ENCODE assay signal across 15 cellular contexts in genomic region chr3:64898941-64899340, GRCh38.
A peak's percentile ranks its signal among the peaks of the same experiment; 100 is the strongest.
DNase-seq lines count a peak whose midpoint lies in the region; ATAC-seq and TF ChIP-seq lines count a peak whose summit lies in the region.
"Had no signal": no experiment of that assay in that cellular context is flagged by ENCODE, and none has a peak within 500 bp of the region (broad histone marks: within the 10 kb centered on the region; RNA-seq: fewer than 3 reads in every experiment).

No MANE protein-coding gene starts in this region.

- H3K4me3 Mint-ChIP-seq in endothelial cell (ENCODE audit: unreplicated experiment), result no peak overlapping the region
- H3K4me3 Mint-ChIP-seq: CD8-positive, alpha-beta memory T cell; H9 had no signal

- H3K36me3 ChIP-seq in BLaER1 treated with 17β-estradiol and CSF1 and Interleukin-3, amounts not matched to agents 10 nM and 100 nM, result no peaks in the 10 kb centered on the region
- H3K36me3 ChIP-seq in subcutaneous abdominal adipose tissue (ENCODE audit: control insufficient read depth in 5 of 5, insufficient read depth in 5 of 5, low read length in 5 of 5), result no peaks in the 10 kb centered on the region
- H3K36me3 ChIP-seq: BE2C had no signal

- no peak overlapping the region for H3K9ac ChIP-seq in BLaER1 treated with 17β-estradiol and CSF1 and Interleukin-3, amounts not matched to agents 10 nM and 100 nM
- no peak overlapping the region for H3K9ac ChIP-seq in subcutaneous abdominal adipose tissue (ENCODE audit: low read length in 5 of 5)

- H3K4me1 ChIP-seq in BLaER1 treated with 17β-estradiol and CSF1 and Interleukin-3, amounts not matched to agents 10 nM and 100 nM, result peaks cover 6 to 14% (median 12%) of the 10 kb centered on the region in 10 experiments
- peaks cover 8 to 54% (median 42%) of the 10 kb centered on the region in 5 donors for H3K4me1 ChIP-seq in subcutaneous abdominal adipose tissue (ENCODE audit: control insufficient read depth in 5 of 5, insufficient read depth in 5 of 5, low read length in 5 of 5)
- H3K4me1 ChIP-seq: A549, BE2C, Caco-2 had no signal

- no peaks in the 10 kb centered on the region for H4K20me1 ChIP-seq in BLaER1 treated with 17β-estradiol and CSF1 and Interleukin-3, amounts not matched to agents 10 nM and 100 nM

- no peaks in the 10 kb centered on the region for H3K27me3 ChIP-seq in BLaER1 treated with 17β-estradiol and CSF1 and Interleukin-3, amounts not matched to agents 10 nM and 100 nM
- H3K27me3 ChIP-seq in subcutaneous abdominal adipose tissue (ENCODE audit: control insufficient read depth in 5 of 5, insufficient read depth in 4 of 5, low read length in 5 of 5), result no peaks in the 10 kb centered on the region
- H3K27me3 ChIP-seq: BE2C had no signal

- TF ChIP-seq CTCF in endothelial cell (IDR thresholded peaks at IDR 0.05; ENCODE audit: unreplicated experiment), result no peak

- no peak overlapping the region for H3K4me3 ChIP-seq in BLaER1 treated with 17β-estradiol and CSF1 and Interleukin-3, amounts not matched to agents 10 nM and 100 nM
- no peak overlapping the region for H3K4me3 ChIP-seq in subcutaneous abdominal adipose tissue (ENCODE audit: low read depth in 1 of 5, low read length in 5 of 5)
- H3K4me3 ChIP-seq: A549, K562 had no signal

- H3K4me2 ChIP-seq in BLaER1 treated with 17β-estradiol and CSF1 and Interleukin-3, amounts not matched to agents 10 nM and 100 nM, result peak overlapping the region in 6 of 11 experiments; percentile 40 to 71 (median 54); a peak in 8 of 22 replicates
- H3K4me2 ChIP-seq: A549 had no signal

- H3K9me3 ChIP-seq in BLaER1 treated with 17β-estradiol and CSF1 and Interleukin-3, amounts not matched to agents 10 nM and 100 nM (replicated peaks in 1 of 11), result peaks cover 0 to 6% (median 0%) of the 10 kb centered on the region in 11 experiments; a peak in 2 of 22 replicates
- no peaks in the 10 kb centered on the region for H3K9me3 ChIP-seq in subcutaneous abdominal adipose tissue (ENCODE audit: control insufficient read depth in 5 of 5, low read length in 5 of 5)
- H3K9me3 ChIP-seq: A549, BE2C, Caco-2 had no signal

- no peak for TF ChIP-seq POLR2A in GM18505 (IDR thresholded peaks at IDR 0.05; ENCODE audit: borderline replicate concordance, extremely low read depth, insufficient read depth, insufficient read length)

- no peak overlapping the region for H3K27ac ChIP-seq in BLaER1 treated with 17β-estradiol and CSF1 and Interleukin-3, amounts not matched to agents 10 nM and 100 nM
- peak overlapping the region; percentile 18 for H3K27ac ChIP-seq in subcutaneous abdominal adipose tissue (ENCODE audit: low read depth, low read length)
- H3K27ac ChIP-seq: A549 had no signal

- peak; percentile 1 for DNase-seq in HT1080 (ENCODE audit: low read depth)
- no peak for DNase-seq in endothelial cell (ENCODE audit: low spot score)
- no peak for DNase-seq in dermis blood vessel endothelial cell
- no peak for DNase-seq in activated CD4-positive, alpha-beta T cell treated with anti-CD3 and anti-CD28 coated beads, Interleukin-2, amount 50 U/mL, for 48 hours
- DNase-seq: BE2C; Caco-2; CD8-positive, alpha-beta memory T cell; DND-41; GOT3; H9 had no signal

- H3K36me3 Mint-ChIP-seq in endothelial cell (ENCODE audit: low read depth, unreplicated experiment), result no peaks in the 10 kb centered on the region
- H3K36me3 Mint-ChIP-seq: CD8-positive, alpha-beta memory T cell had no signal

- H3K9me3 Mint-ChIP-seq in endothelial cell (ENCODE audit: unreplicated experiment), result no peaks in the 10 kb centered on the region
- H3K9me3 Mint-ChIP-seq: H9 had no signal

- no peak for ATAC-seq in GM18505 (IDR thresholded peaks at IDR 0.05; ENCODE audit: unreplicated experiment)
- ATAC-seq: A549, K562 had no signal

- H3K4me1 Mint-ChIP-seq in endothelial cell (ENCODE audit: unreplicated experiment), result peaks cover 26% of the 10 kb centered on the region
- H3K4me1 Mint-ChIP-seq: CD8-positive, alpha-beta memory T cell had no signal

- peak overlapping the region; percentile 65 for H3K27ac Mint-ChIP-seq in endothelial cell (ENCODE audit: unreplicated experiment)
- H3K27ac Mint-ChIP-seq: H9 had no signal

- peaks cover 4% of the 10 kb centered on the region for H3K27me3 Mint-ChIP-seq in endothelial cell (ENCODE audit: unreplicated experiment)
- H3K27me3 Mint-ChIP-seq: CD8-positive, alpha-beta memory T cell had no signal
